In the genomic region with DNA sequence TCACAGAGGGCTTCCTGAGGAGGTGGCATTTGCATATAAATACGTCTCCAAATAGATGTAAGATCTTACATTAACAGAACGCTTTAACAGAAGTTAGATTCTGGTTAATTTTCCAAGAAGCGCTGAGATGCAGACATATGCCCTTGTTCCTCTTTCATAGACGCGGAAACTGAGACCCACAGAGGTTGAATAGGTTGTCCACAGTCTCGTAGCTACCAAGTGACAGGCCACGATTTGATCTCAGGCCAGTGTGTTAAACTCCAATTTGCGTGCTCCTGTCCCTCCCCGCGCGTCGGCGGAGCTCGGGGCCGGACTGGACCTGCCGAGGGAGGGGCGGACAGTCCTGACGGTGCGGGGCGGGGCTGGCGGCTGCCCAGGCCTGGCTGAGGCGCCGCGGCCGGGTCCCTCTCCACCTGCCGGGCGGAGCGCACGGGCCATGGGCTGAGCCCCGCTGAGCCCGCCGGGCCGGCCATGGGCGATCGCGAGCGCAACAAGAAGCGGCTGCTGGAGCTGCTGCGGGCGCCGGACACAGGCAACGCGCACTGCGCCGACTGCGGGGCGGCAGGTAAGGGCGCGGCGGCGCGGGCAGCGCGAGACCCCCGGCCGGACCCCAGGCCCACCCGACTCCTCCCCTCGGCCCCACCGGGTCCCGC, we compare ENCODE assay signal across 1 cellular context.
TF ChIP-seq lines count a peak whose summit lies in the region.

A gene with protein sequence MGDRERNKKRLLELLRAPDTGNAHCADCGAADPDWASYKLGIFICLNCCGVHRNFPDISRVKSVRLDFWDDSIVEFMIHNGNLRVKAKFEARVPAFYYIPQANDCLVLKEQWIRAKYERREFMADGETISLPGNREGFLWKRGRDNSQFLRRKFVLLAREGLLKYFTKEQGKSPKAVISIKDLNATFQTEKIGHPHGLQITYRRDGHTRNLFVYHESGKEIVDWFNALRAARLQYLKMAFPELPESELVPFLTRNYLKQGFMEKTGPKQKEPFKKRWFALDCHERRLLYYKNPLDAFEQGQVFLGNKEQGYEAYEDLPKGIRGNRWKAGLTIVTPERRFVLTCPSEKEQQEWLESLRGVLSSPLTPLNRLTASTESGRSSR (plus strand): TSS at position 402 of the 653 bp plus-strand sequence. CDS start 70 bp downstream, at position 472.

TF ChIP-seq in IMR-90, 13 proteins besides CTCF, POLR2A, EP300 and RAD21 (continued from another document):
- TF ChIP-seq BHLHE40 (IDR thresholded peaks at IDR 0.05; ENCODE audit: low read depth, low read length): no peak
- TF ChIP-seq MAZ (IDR thresholded peaks at IDR 0.05; ENCODE audit: borderline replicate concordance, low read depth, low read length): no peak
- TF ChIP-seq FOS (IDR thresholded peaks at IDR 0.05; ENCODE audit: low read depth, low read length): no peak
- TF ChIP-seq MAFK (IDR thresholded peaks at IDR 0.05; ENCODE audit: low read depth, low read length): no peak
